ENCODE assay signal across 8 cellular contexts in genomic region chr10:117175901-117176534, GRCh38.
A peak's percentile ranks its signal among the peaks of the same experiment; 100 is the strongest.
DNase-seq lines count a peak whose midpoint lies in the region; ATAC-seq and TF ChIP-seq lines count a peak whose summit lies in the region.

No MANE protein-coding gene starts in this region.

- DNase-seq in NCI-H1092 treated with DMSO at 0.1 percent for 48 hours (lab: John Stamatoyannopoulos, UW) (peak; percentile 50), NCI-H1092 (lab: John Stamatoyannopoulos, UW) (no peak), NCI-H1436 (lab: John Stamatoyannopoulos, UW) (peak; percentile 65), caudate nucleus (lab: John Stamatoyannopoulos, UW) (peak in 56 of 61 donors; percentile 4 to 85 (median 50)), kidney tubule cell (ENCODE audit: low spot score) (peak; percentile 72)
- peak; percentile 49 to 70 (median 60) for DNase-seq in stimulated activated CD4-positive, alpha-beta T cell treated with anti-CD3 and anti-CD28 coated beads, Interleukin-1b, Interleukin-23, amount 100 ng/mL, for 24 hours (ENCODE audit: low read depth in 4 of 4, low spot score in 1 of 4)

- H3K27ac ChIP-seq in caudate nucleus (ENCODE audit: low read depth, low read length), result no peak overlapping the region

- H3K4me3 ChIP-seq in WI38 (ENCODE audit: low read depth, low read length), result peak overlapping the region; percentile 40

- ATAC-seq in HG02642 (IDR thresholded peaks at IDR 0.05; ENCODE audit: poor library complexity, unreplicated experiment), result peak; percentile 39

- TF ChIP-seq CTCF in WI38 (IDR thresholded peaks at IDR 0.05; ENCODE audit: low read depth, low read length), result peak; percentile 75
